ENCODE assay signal across 22 cellular contexts in genomic region chr5:35816881-35817521, GRCh38. TPM values are rescaled to one million over a fixed set of nuclear protein-coding genes. Genes with fewer than 3 reads are reported as not detected.
A peak's percentile ranks its signal among the peaks of the same experiment; 100 is the strongest.
DNase-seq lines count a peak whose midpoint lies in the region; ATAC-seq and TF ChIP-seq lines count a peak whose summit lies in the region.
"Had no signal": no experiment of that assay in that cellular context is flagged by ENCODE, and none has a peak within 500 bp of the region (broad histone marks: within the 10 kb centered on the region; RNA-seq: fewer than 3 reads in every experiment).

No MANE protein-coding gene starts in this region.

- H3K36me3 ChIP-seq in breast epithelium (no peaks in the 10 kb centered on the region), right atrium auricular region (no peaks in the 10 kb centered on the region)
- H3K36me3 ChIP-seq: esophagus muscularis mucosa, gastrocnemius medialis, left ventricle myocardium inferior, sigmoid colon had no signal

- no peak overlapping the region for H3K4me3 Mint-ChIP-seq in MCF 10A (ENCODE audit: unreplicated experiment)
- H3K4me3 Mint-ChIP-seq in activated T-helper 17 cell treated with anti-CD3 and anti-CD28 coated beads, Interleukin-2, amount 50 U/mL, for 72 hours = no peak overlapping the region
- H3K4me3 Mint-ChIP-seq in natural killer cell = no peak overlapping the region
- H3K4me3 Mint-ChIP-seq: mesothelial cell of epicardium had no signal

- peak; percentile 34 for ATAC-seq in activated T-helper 17 cell treated with anti-CD3 and anti-CD28 coated beads, Interleukin-2, amount 50 U/mL, for 72 hours (replicated peaks)
- ATAC-seq in natural killer cell = peak; percentile 24 to 51 (median 47)
- ATAC-seq: gastrocnemius medialis, GM12878, HCT116 had no signal

- H3K27me3 ChIP-seq in breast epithelium (no peaks in the 10 kb centered on the region), right atrium auricular region (no peaks in the 10 kb centered on the region)
- H3K27me3 ChIP-seq: esophagus muscularis mucosa, gastrocnemius medialis, sigmoid colon had no signal

- CTCF ChIA-PET in MCF 10A (lab: Yijun Ruan, JAX) = no interaction called here

- H3K27ac ChIP-seq in breast epithelium (no peak overlapping the region), right atrium auricular region (no peak overlapping the region)
- H3K27ac ChIP-seq: esophagus muscularis mucosa, gastrocnemius medialis, left ventricle myocardium inferior, sigmoid colon had no signal

- no peaks in the 10 kb centered on the region for H3K9me3 ChIP-seq in breast epithelium
- no peaks in the 10 kb centered on the region for H3K9me3 ChIP-seq in right atrium auricular region
- H3K9me3 ChIP-seq: esophagus muscularis mucosa, gastrocnemius medialis, left ventricle myocardium inferior, sigmoid colon had no signal

- TF ChIP-seq POLR2A in breast epithelium (IDR thresholded peaks at IDR 0.05) = no peak

- BruUV-seq in MCF 10A (replicated peaks; lab: Mats Ljungman, UMichigan) = no TSS peak

- DNase-seq in MCF 10A (ENCODE audit: unreplicated experiment) (peak; percentile 7), breast epithelium (ENCODE audit: low spot score in 2 of 2) (no peak), natural killer cell (no peak), NCI-H1436 (lab: John Stamatoyannopoulos, UW) (no peak), DMS79 (lab: John Stamatoyannopoulos, UW) (no peak), right atrium auricular region (ENCODE audit: low spot score) (no peak)
- DNase-seq: activated CD4-positive, alpha-beta T cell treated with anti-CD3 and anti-CD28 coated beads for 1 hour; activated naive CD4-positive, alpha-beta T cell treated with anti-CD3 and anti-CD28 coated beads, Interleukin-2, amount 50 U/mL, for 16 hours; cerebellar nuclear complex; DMS79 treated with DMSO at 0.1 percent for 48 hours; gastrocnemius medialis; hippocampal formation; KBM-7; left ventricle myocardium inferior; NCI-H1694; sigmoid colon had no signal

- H3K27ac Mint-ChIP-seq in MCF 10A (ENCODE audit: low read depth, unreplicated experiment) (no peak overlapping the region), natural killer cell (no peak overlapping the region)
- H3K27ac Mint-ChIP-seq in activated T-helper 17 cell treated with anti-CD3 and anti-CD28 coated beads, Interleukin-2, amount 50 U/mL, for 72 hours = no peak overlapping the region
- H3K27ac Mint-ChIP-seq: mesothelial cell of epicardium had no signal

- intact Hi-C loops in MCF 10A (cut with micrococcal nuclease) = no loop called here
- intact Hi-C loops in breast epithelium (cut with DNase I; ENCODE audit: low total_unique reads) = no loop called here
- intact Hi-C loops in natural killer cell (cut with micrococcal nuclease) = no loop called here

- H3K4me1 ChIP-seq in breast epithelium (no peaks in the 10 kb centered on the region), right atrium auricular region (no peaks in the 10 kb centered on the region)
- H3K4me1 ChIP-seq: esophagus muscularis mucosa, gastrocnemius medialis, left ventricle myocardium inferior, sigmoid colon had no signal

- POLR2A ChIA-PET in MCF 10A (lab: Yijun Ruan, JAX) = no interaction called here

- H3K36me3 Mint-ChIP-seq in MCF 10A (ENCODE audit: insufficient read depth, unreplicated experiment) = no peaks in the 10 kb centered on the region
- H3K36me3 Mint-ChIP-seq in activated T-helper 17 cell treated with anti-CD3 and anti-CD28 coated beads, Interleukin-2, amount 50 U/mL, for 72 hours (ENCODE audit: low read depth) = peaks cover 5% of the 10 kb centered on the region
- H3K36me3 Mint-ChIP-seq in natural killer cell = no peaks in the 10 kb centered on the region
- H3K36me3 Mint-ChIP-seq: mesothelial cell of epicardium had no signal

- TF ChIP-seq CTCF in MCF 10A (IDR thresholded peaks at IDR 0.05; ENCODE audit: unreplicated experiment) (no peak), breast epithelium (IDR thresholded peaks at IDR 0.05) (no peak), natural killer cell (IDR thresholded peaks at IDR 0.05) (no peak), right atrium auricular region (IDR thresholded peaks at IDR 0.05) (no peak)

- H3K9me3 Mint-ChIP-seq in MCF 10A (ENCODE audit: unreplicated experiment) = no peaks in the 10 kb centered on the region
- no peaks in the 10 kb centered on the region for H3K9me3 Mint-ChIP-seq in activated T-helper 17 cell treated with anti-CD3 and anti-CD28 coated beads, Interleukin-2, amount 50 U/mL, for 72 hours
- no peaks in the 10 kb centered on the region for H3K9me3 Mint-ChIP-seq in natural killer cell
- H3K9me3 Mint-ChIP-seq: mesothelial cell of epicardium had no signal

- no peaks in the 10 kb centered on the region for H3K27me3 Mint-ChIP-seq in MCF 10A (ENCODE audit: insufficient read depth, unreplicated experiment)
- no peaks in the 10 kb centered on the region for H3K27me3 Mint-ChIP-seq in activated T-helper 17 cell treated with anti-CD3 and anti-CD28 coated beads, Interleukin-2, amount 50 U/mL, for 72 hours
- H3K27me3 Mint-ChIP-seq in natural killer cell (ENCODE audit: low read depth in 2 of 2) = peaks cover 0 to 5% of the 10 kb centered on the region in 2 donors

- no peak overlapping the region for H3K4me3 ChIP-seq in breast epithelium
- H3K4me3 ChIP-seq in right atrium auricular region = no peak overlapping the region
- H3K4me3 ChIP-seq: esophagus muscularis mucosa, gastrocnemius medialis, GM12878, left ventricle myocardium inferior, sigmoid colon had no signal

- no peaks in the 10 kb centered on the region for H3K4me1 Mint-ChIP-seq in MCF 10A (ENCODE audit: insufficient read depth, unreplicated experiment)
- H3K4me1 Mint-ChIP-seq in activated T-helper 17 cell treated with anti-CD3 and anti-CD28 coated beads, Interleukin-2, amount 50 U/mL, for 72 hours = peaks cover 26% of the 10 kb centered on the region
- H3K4me1 Mint-ChIP-seq in natural killer cell = peaks cover 5% of the 10 kb centered on the region in 2 donors
- H3K4me1 Mint-ChIP-seq: mesothelial cell of epicardium had no signal

RNA-seq across cellular contexts. Expression of gene IL7R, which starts 39.7 kb away (rescaled TPM):
- total RNA-seq in MCF 10A (2022) (0.26 and 0.44 TPM in 2 replicates), breast epithelium (10 to 100 TPM; 10.1 to 26.1 (median 16.7) TPM), natural killer cell (10 to 100 TPM; 22.0 to 42.7 (median 30.4) TPM), right atrium auricular region (1 to 10 TPM; 3.1 to 3.2 TPM)
- 100 to 1,000 TPM; 162 to 203 TPM for total RNA-seq in activated T-helper 17 cell treated with anti-CD3 and anti-CD28 coated beads, Interleukin-2, amount 50 U/mL, for 72 hours
- total RNA-seq: HT-29 had no signal
